Comparison of ENCODE assay signal across 20 cellular contexts in genomic region chr11:9232482-9232881, GRCh38. TPM values are rescaled to one million over a fixed set of nuclear protein-coding genes. Genes with fewer than 3 reads are reported as not detected.
A peak's percentile ranks its signal among the peaks of the same experiment; 100 is the strongest.
DNase-seq lines count a peak whose midpoint lies in the region; ATAC-seq and TF ChIP-seq lines count a peak whose summit lies in the region.
"Had no signal": no experiment of that assay in that cellular context is flagged by ENCODE, and none has a peak within 500 bp of the region (broad histone marks: within the 10 kb centered on the region; RNA-seq: fewer than 3 reads in every experiment).

No MANE protein-coding gene starts in this region.

- no peaks in the 10 kb centered on the region for H3K27me3 ChIP-seq in psoas muscle (ENCODE audit: insufficient read depth in 3 of 3, low read length in 2 of 3)
- H3K27me3 ChIP-seq: body of pancreas, colonic mucosa, suprapubic skin had no signal

- peaks cover 25% of the 10 kb centered on the region for H3K4me1 ChIP-seq in psoas muscle
- H3K4me1 ChIP-seq: colonic mucosa had no signal

- H3K4me1 Mint-ChIP-seq in naive thymus-derived CD8-positive, alpha-beta T cell: peaks cover 35 to 72% (median 64%) of the 10 kb centered on the region in 4 donors

- ATAC-seq in left ventricle myocardium superior (peak; percentile 32), Right ventricle myocardium superior (ENCODE audit: poor library complexity) (no peak), psoas muscle (no peak), GM18505 (IDR thresholded peaks at IDR 0.05; ENCODE audit: unreplicated experiment) (no peak)
- ATAC-seq in naive thymus-derived CD8-positive, alpha-beta T cell: no peak

- H3K9me3 Mint-ChIP-seq in naive thymus-derived CD8-positive, alpha-beta T cell: peaks cover 0 to 1% (median 0%) of the 10 kb centered on the region in 9 donors
- H3K9me3 Mint-ChIP-seq: activated naive CD4-positive, alpha-beta T cell treated with anti-CD3 and anti-CD28 coated beads, Interleukin-2, amount 50 U/mL, for 72 hours had no signal

- TF ChIP-seq POLR2A in GM18505 (IDR thresholded peaks at IDR 0.05; ENCODE audit: borderline replicate concordance, extremely low read depth, insufficient read depth, insufficient read length): no peak

- 77 to 84% (median 83%) methylated on average over 3 of the region's 3 CpGs for WGBS in psoas muscle, 3 donors

- no peak overlapping the region for H3K4me3 ChIP-seq in psoas muscle
- H3K4me3 ChIP-seq in coronary artery: no peak overlapping the region
- H3K4me3 ChIP-seq: body of pancreas, colonic mucosa, lung had no signal

- peak overlapping the region in 8 of 10 donors; percentile 2 to 92 (median 85) for H3K27ac Mint-ChIP-seq in naive thymus-derived CD8-positive, alpha-beta T cell
- H3K27ac Mint-ChIP-seq: CD8-positive, alpha-beta memory T cell had no signal

- H3K27ac ChIP-seq in angular gyrus (ENCODE audit: low read depth, low read length) (peak overlapping the region; percentile 86), psoas muscle (no peak overlapping the region), coronary artery (no peak overlapping the region)
- H3K27ac ChIP-seq: colonic mucosa, RWPE1 had no signal

- DNase-seq in left ventricle myocardium superior: no peak
- DNase-seq in Right ventricle myocardium superior: no peak
- no peak for DNase-seq in naive thymus-derived CD8-positive, alpha-beta T cell
- no peak for DNase-seq in psoas muscle
- no peak for DNase-seq in head of caudate nucleus
- DNase-seq in coronary artery (ENCODE audit: low spot score): no peak
- DNase-seq: activated T-cell treated with anti-CD3 and anti-CD28 coated beads, Interleukin-2, amount 50 U/mL, for 48 hours; colonic mucosa; DND-41; NCI-H1417 treated with DMSO at 0.1 percent for 48 hours; NCI-H524; occipital lobe had no signal

- POLR2A ChIA-PET in naive thymus-derived CD8-positive, alpha-beta T cell (lab: Charles Lee): no interaction called here

- peaks cover 0 to 6% (median 0%) of the 10 kb centered on the region in 3 donors for H3K36me3 Mint-ChIP-seq in naive thymus-derived CD8-positive, alpha-beta T cell

- H3K27me3 Mint-ChIP-seq in naive thymus-derived CD8-positive, alpha-beta T cell: no peaks in the 10 kb centered on the region

- intact Hi-C loops in left ventricle myocardium superior (cut with micrococcal nuclease): no loop called here
- intact Hi-C loops in Right ventricle myocardium superior (cut with DNase I): no loop called here
- intact Hi-C loops in psoas muscle (cut with DNase I): no loop called here
- intact Hi-C loops in head of caudate nucleus (cut with DNase I): no loop called here

- TF ChIP-seq CTCF in psoas muscle (IDR thresholded peaks at IDR 0.05) (no peak), coronary artery (IDR thresholded peaks at IDR 0.05) (no peak)

- H3K9me3 ChIP-seq in psoas muscle: no peaks in the 10 kb centered on the region
- H3K9me3 ChIP-seq: body of pancreas, colonic mucosa, suprapubic skin had no signal

- H3K4me3 Mint-ChIP-seq in naive thymus-derived CD8-positive, alpha-beta T cell: peak overlapping the region in 5 of 10 donors; percentile 19 to 87 (median 81)

- H3K36me3 ChIP-seq in psoas muscle (ENCODE audit: insufficient read depth in 1 of 2, low read depth in 1 of 2): no peaks in the 10 kb centered on the region
- H3K36me3 ChIP-seq: colonic mucosa, suprapubic skin had no signal

RNA-seq across cellular contexts. Expression of gene DENND5A, which starts 32.7 kb away (rescaled TPM):
- total RNA-seq in left ventricle myocardium superior (121 TPM), Right ventricle myocardium superior (96.1 TPM), psoas muscle (10 to 100 TPM; 27.2 to 45.1 (median 32.3) TPM)
- 100 to 1,000 TPM; 119 to 122 TPM for total RNA-seq in naive thymus-derived CD8-positive, alpha-beta T cell
- polyA plus RNA-seq in naive thymus-derived CD8-positive, alpha-beta T cell: 10 to 100 TPM; 26.4 to 65.3 (median 33.5) TPM
- 10 to 100 TPM; 27.4 to 82.1 (median 30.3) TPM for polyA plus RNA-seq in psoas muscle
